In the genomic region with DNA sequence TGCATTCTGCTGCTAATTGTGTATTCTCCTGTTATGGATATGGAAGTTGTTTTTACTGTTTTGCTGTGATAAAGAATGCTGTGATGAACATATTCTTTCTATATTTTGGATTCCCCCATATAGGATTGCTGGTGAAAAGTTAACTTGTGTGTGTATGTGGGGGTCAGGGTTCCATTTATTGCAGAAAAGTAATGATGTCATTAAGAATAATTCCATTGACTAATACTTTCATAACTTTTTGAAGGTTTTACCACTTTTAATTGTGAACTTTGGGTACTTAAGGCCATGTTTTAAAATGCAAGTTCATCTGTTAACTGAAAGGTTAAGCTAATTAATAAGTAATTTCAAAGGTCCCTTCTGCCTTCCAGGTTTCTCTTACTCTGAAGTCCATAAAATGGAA, we compare ENCODE assay signal across 35 cellular contexts.
"Had no signal": no experiment of that assay in that cellular context is flagged by ENCODE, and none has a peak within 500 bp of the region (broad histone marks: within the 10 kb centered on the region; RNA-seq: fewer than 3 reads in every experiment).

No MANE protein-coding gene starts in this region.

- H3K4me3 ChIP-seq: MG63 had no signal

- H3K36me3 ChIP-seq: MG63 had no signal

- H3K9me3 ChIP-seq: MG63 had no signal

- DNase-seq: MG63, MM.1S, MV-4-11, NCI-H1048, NCI-H1092, NCI-H1092 treated with DMSO at 0.1 percent for 48 hours, NCI-H1105, NCI-H1105 treated with DMSO at 0.1 percent for 48 hours, NCI-H1417, NCI-H1417 treated with DMSO at 0.1 percent for 48 hours, NCI-H1436, NCI-H1436 treated with DMSO at 0.1 percent for 48 hours, NCI-H146, NCI-H1694, NCI-H1694 treated with DMSO at 0.1 percent for 48 hours, NCI-H187, NCI-H187 treated with DMSO at 0.1 percent for 48 hours, NCI-H1930, NCI-H2029, NCI-H2029 treated with DMSO at 0.1 percent for 48 hours, NCI-H2081, NCI-H2081 treated with DMSO at 0.1 percent for 48 hours, NCI-H2107, NCI-H2171, NCI-H2171 treated with DMSO at 0.1 percent for 48 hours, NCI-H2227 treated with DMSO at 0.1 percent for 48 hours, NCI-H226, NCI-H345, NCI-H446, NCI-H446 treated with DMSO at 0.1 percent for 48 hours, NCI-H510A, NCI-H510A treated with DMSO at 0.1 percent for 48 hours, NCI-H524, NCI-H524 treated with DMSO at 0.1 percent for 48 hours, NCI-H526 had no signal
